In genomic region chr6:158630944-158631616, GRCh38 we compare ENCODE assay signal across 1 cellular context.
TF ChIP-seq lines count a peak whose summit lies in the region.

No MANE protein-coding gene starts in this region.

TF ChIP-seq in K562, 482 proteins besides CTCF, POLR2A, EP300 and RAD21:
- TF ChIP-seq PTRF (tag; IDR thresholded peaks at IDR 0.05) (no peak), NFE2 (IDR thresholded peaks at IDR 0.05; ENCODE audit: low read depth) (no peak), RBBP5 (IDR thresholded peaks at IDR 0.05; ENCODE audit: borderline replicate concordance, insufficient read depth, low read length, poor library complexity, severe bottlenecking) (no peak), MLX (CRISPR knock-in tag; conservative IDR thresholded peaks at IDR 0.05) (no peak), TRIM28 (IDR thresholded peaks at IDR 0.05) (no peak), MECOM (CRISPR knock-in tag; IDR thresholded peaks at IDR 0.05) (no peak), CBX1 (IDR thresholded peaks at IDR 0.05; ENCODE audit: low read depth) (no peak), HLTF (IDR thresholded peaks at IDR 0.05) (no peak), CSDE1 (IDR thresholded peaks at IDR 0.05) (no peak), MAFK (IDR thresholded peaks at IDR 0.05; ENCODE audit: low read length) (no peak), E2F5 (CRISPR knock-in tag; IDR thresholded peaks at IDR 0.05) (0 out of 2 replicates have a peak, but pooled peaks have one; percentile 40), ZNF696 (CRISPR knock-in tag; conservative IDR thresholded peaks at IDR 0.05) (no peak), SP1 (CRISPR knock-in tag; IDR thresholded peaks at IDR 0.05) (0 out of 2 replicates have a peak, but pooled peaks have one; percentile 2), POLR2G (IDR thresholded peaks at IDR 0.05; ENCODE audit: low read depth, low read length) (0 out of 2 replicates have a peak, but pooled peaks have one; percentile 40), BRF2 (IDR thresholded peaks at IDR 0.05; ENCODE audit: borderline replicate concordance, insufficient read depth, insufficient read length) (no peak), NCOA2 (IDR thresholded peaks at IDR 0.05; ENCODE audit: partially characterized antibody in 2 of 2) (no peak), ZNF75A (CRISPR knock-in tag; IDR thresholded peaks at IDR 0.05) (no peak), E2F8 (IDR thresholded peaks at IDR 0.05; ENCODE audit: low read depth, partially characterized antibody) (no peak), EZH2 (IDR thresholded peaks at IDR 0.05; ENCODE audit: borderline replicate concordance, low read depth, low read length) (no peak), ZNF511 (CRISPR knock-in tag; IDR thresholded peaks at IDR 0.05) (no peak), ZNF354B (CRISPR knock-in tag; IDR thresholded peaks at IDR 0.05) (no peak), NUFIP1 (IDR thresholded peaks at IDR 0.05; ENCODE audit: partially characterized antibody) (no peak), TAF1 (IDR thresholded peaks at IDR 0.05; ENCODE audit: control insufficient read depth, extremely low read depth, insufficient read depth, low read length, severe bottlenecking) (no peak), KDM2B (CRISPR knock-in tag; IDR thresholded peaks at IDR 0.05) (no peak), ZNF263 (CRISPR knock-in tag; IDR thresholded peaks at IDR 0.05; ENCODE audit: borderline replicate concordance) (0 out of 2 replicates have a peak, but pooled peaks have one; percentile 34), IFI16 (CRISPR knock-in tag; IDR thresholded peaks at IDR 0.05) (no peak), ZNF609 (CRISPR knock-in tag; IDR thresholded peaks at IDR 0.05; ENCODE audit: borderline replicate concordance) (no peak), FOXA3 (CRISPR knock-in tag; conservative IDR thresholded peaks at IDR 0.05 in 1 of 2, IDR thresholded peaks at IDR 0.05 in 1 of 2) (0 out of 4 replicates have a peak, but pooled peaks of 1 of the 2 experiments have one; percentile 23), WHSC1 (IDR thresholded peaks at IDR 0.05; ENCODE audit: low read length) (no peak), ZNF146 (CRISPR knock-in tag; IDR thresholded peaks at IDR 0.05; ENCODE audit: unreplicated experiment) (no peak), STAT6 (CRISPR knock-in tag; IDR thresholded peaks at IDR 0.05) (no peak), RCOR1 (IDR thresholded peaks at IDR 0.05; ENCODE audit: borderline replicate concordance in 1 of 2, low read depth in 2 of 2, low read length in 2 of 2) (no peak), NRF1 (conservative IDR thresholded peaks at IDR 0.05 in 1 of 2, IDR thresholded peaks at IDR 0.05 in 1 of 2) (no peak), SIX5 (IDR thresholded peaks at IDR 0.05; ENCODE audit: borderline replicate concordance in 1 of 2, insufficient read depth in 1 of 2, low read depth in 1 of 2, low read length in 2 of 2) (no peak), RBM17 (IDR thresholded peaks at IDR 0.05; ENCODE audit: borderline replicate concordance, low read depth, low read length) (no peak)
TF ChIP-seq in K562: peak in this region for 5.
